Comparison of ENCODE assay signal across 1 cellular context in genomic region chr7:12092499-12093130, GRCh38.
TF ChIP-seq lines count a peak whose summit lies in the region.

No MANE protein-coding gene starts in this region.

TF ChIP-seq in K562, 482 proteins besides CTCF, POLR2A, EP300 and RAD21 (continued from another document and continues in another):
- TF ChIP-seq CUX1 (CRISPR knock-in tag; IDR thresholded peaks at IDR 0.05) (no peak), GATAD2A (IDR thresholded peaks at IDR 0.05) (no peak), ZBTB26 (CRISPR knock-in tag; IDR thresholded peaks at IDR 0.05) (no peak), ZNF668 (CRISPR knock-in tag; IDR thresholded peaks at IDR 0.05) (no peak), C11orf30 (IDR thresholded peaks at IDR 0.05; ENCODE audit: low read depth) (peak; percentile 67), RBM34 (IDR thresholded peaks at IDR 0.05; ENCODE audit: borderline replicate concordance, insufficient read depth, low read length) (no peak), ESRRA (IDR thresholded peaks at IDR 0.05; ENCODE audit: borderline replicate concordance, low read depth) (no peak), NFE2L1 (tag; IDR thresholded peaks at IDR 0.05; ENCODE audit: borderline replicate concordance, low read depth) (peak; percentile 82), ZNF41 (CRISPR knock-in tag; conservative IDR thresholded peaks at IDR 0.05) (no peak), GATAD2B (IDR thresholded peaks at IDR 0.05; ENCODE audit: borderline replicate concordance) (no peak), ZNF3 (CRISPR knock-in tag; IDR thresholded peaks at IDR 0.05) (no peak), CBX8 (IDR thresholded peaks at IDR 0.05; ENCODE audit: borderline replicate concordance, extremely low read depth, low read depth, low read length, poor library complexity, severe bottlenecking) (no peak), NFE2 (IDR thresholded peaks at IDR 0.05; ENCODE audit: low read depth) (peak; percentile 82), NFIC (IDR thresholded peaks at IDR 0.05) (peak; percentile 80), ZNF140 (CRISPR knock-in tag; IDR thresholded peaks at IDR 0.05) (no peak), AFF1 (IDR thresholded peaks at IDR 0.05; ENCODE audit: low read depth in 1 of 2, partially characterized antibody in 2 of 2) (no peak), SAFB (IDR thresholded peaks at IDR 0.05; ENCODE audit: borderline replicate concordance, low read depth, low read length) (no peak), ZNF778 (CRISPR knock-in tag; IDR thresholded peaks at IDR 0.05) (no peak), HDAC6 (IDR thresholded peaks at IDR 0.05; ENCODE audit: low read depth, low read length) (no peak), TSC22D4 (tag; IDR thresholded peaks at IDR 0.05) (no peak), PTRF (tag; IDR thresholded peaks at IDR 0.05) (no peak), EWSR1 (IDR thresholded peaks at IDR 0.05; ENCODE audit: borderline replicate concordance, low read depth, partially characterized antibody) (no peak), CBX2 (IDR thresholded peaks at IDR 0.05; ENCODE audit: insufficient read depth, low read length, poor library complexity, severe bottlenecking) (no peak), CBFA2T3 (IDR thresholded peaks at IDR 0.05) (no peak), ZBED1 (IDR thresholded peaks at IDR 0.05) (no peak), SUPT5H (IDR thresholded peaks at IDR 0.05) (no peak), GTF2E2 (tag; IDR thresholded peaks at IDR 0.05) (no peak), RBM25 (IDR thresholded peaks at IDR 0.05; ENCODE audit: low read depth, low read length, severe bottlenecking) (no peak), TAL1 (IDR thresholded peaks at IDR 0.05) (no peak), THRAP3 (IDR thresholded peaks at IDR 0.05; ENCODE audit: borderline replicate concordance) (no peak), MAFK (IDR thresholded peaks at IDR 0.05; ENCODE audit: low read length) (peak; percentile 55; the same call in 1 of the 2 replicates), KLF1 (tag; IDR thresholded peaks at IDR 0.05) (no peak), ZNF764 (CRISPR knock-in tag; IDR thresholded peaks at IDR 0.05; ENCODE audit: low read depth) (no peak)
- TF ChIP-seq, protein P1, sequence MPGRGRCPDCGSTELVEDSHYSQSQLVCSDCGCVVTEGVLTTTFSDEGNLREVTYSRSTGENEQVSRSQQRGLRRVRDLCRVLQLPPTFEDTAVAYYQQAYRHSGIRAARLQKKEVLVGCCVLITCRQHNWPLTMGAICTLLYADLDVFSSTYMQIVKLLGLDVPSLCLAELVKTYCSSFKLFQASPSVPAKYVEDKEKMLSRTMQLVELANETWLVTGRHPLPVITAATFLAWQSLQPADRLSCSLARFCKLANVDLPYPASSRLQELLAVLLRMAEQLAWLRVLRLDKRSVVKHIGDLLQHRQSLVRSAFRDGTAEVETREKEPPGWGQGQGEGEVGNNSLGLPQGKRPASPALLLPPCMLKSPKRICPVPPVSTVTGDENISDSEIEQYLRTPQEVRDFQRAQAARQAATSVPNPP (IDR thresholded peaks at IDR 0.05; ENCODE audit: borderline replicate concordance, insufficient read depth, insufficient read length): no peak
- TF ChIP-seq, protein P2, sequence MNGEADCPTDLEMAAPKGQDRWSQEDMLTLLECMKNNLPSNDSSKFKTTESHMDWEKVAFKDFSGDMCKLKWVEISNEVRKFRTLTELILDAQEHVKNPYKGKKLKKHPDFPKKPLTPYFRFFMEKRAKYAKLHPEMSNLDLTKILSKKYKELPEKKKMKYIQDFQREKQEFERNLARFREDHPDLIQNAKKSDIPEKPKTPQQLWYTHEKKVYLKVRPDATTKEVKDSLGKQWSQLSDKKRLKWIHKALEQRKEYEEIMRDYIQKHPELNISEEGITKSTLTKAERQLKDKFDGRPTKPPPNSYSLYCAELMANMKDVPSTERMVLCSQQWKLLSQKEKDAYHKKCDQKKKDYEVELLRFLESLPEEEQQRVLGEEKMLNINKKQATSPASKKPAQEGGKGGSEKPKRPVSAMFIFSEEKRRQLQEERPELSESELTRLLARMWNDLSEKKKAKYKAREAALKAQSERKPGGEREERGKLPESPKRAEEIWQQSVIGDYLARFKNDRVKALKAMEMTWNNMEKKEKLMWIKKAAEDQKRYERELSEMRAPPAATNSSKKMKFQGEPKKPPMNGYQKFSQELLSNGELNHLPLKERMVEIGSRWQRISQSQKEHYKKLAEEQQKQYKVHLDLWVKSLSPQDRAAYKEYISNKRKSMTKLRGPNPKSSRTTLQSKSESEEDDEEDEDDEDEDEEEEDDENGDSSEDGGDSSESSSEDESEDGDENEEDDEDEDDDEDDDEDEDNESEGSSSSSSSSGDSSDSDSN (IDR thresholded peaks at IDR 0.05; ENCODE audit: borderline replicate concordance in 1 of 2, low read depth in 2 of 2, low read length in 2 of 2): no peak
- TF ChIP-seq, protein P3, sequence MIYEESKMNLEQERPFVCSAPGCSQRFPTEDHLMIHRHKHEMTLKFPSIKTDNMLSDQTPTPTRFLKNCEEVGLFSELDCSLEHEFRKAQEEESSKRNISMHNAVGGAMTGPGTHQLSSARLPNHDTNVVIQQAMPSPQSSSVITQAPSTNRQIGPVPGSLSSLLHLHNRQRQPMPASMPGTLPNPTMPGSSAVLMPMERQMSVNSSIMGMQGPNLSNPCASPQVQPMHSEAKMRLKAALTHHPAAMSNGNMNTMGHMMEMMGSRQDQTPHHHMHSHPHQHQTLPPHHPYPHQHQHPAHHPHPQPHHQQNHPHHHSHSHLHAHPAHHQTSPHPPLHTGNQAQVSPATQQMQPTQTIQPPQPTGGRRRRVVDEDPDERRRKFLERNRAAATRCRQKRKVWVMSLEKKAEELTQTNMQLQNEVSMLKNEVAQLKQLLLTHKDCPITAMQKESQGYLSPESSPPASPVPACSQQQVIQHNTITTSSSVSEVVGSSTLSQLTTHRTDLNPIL (CRISPR knock-in tag; IDR thresholded peaks at IDR 0.05): no peak
- TF ChIP-seq, protein P4, sequence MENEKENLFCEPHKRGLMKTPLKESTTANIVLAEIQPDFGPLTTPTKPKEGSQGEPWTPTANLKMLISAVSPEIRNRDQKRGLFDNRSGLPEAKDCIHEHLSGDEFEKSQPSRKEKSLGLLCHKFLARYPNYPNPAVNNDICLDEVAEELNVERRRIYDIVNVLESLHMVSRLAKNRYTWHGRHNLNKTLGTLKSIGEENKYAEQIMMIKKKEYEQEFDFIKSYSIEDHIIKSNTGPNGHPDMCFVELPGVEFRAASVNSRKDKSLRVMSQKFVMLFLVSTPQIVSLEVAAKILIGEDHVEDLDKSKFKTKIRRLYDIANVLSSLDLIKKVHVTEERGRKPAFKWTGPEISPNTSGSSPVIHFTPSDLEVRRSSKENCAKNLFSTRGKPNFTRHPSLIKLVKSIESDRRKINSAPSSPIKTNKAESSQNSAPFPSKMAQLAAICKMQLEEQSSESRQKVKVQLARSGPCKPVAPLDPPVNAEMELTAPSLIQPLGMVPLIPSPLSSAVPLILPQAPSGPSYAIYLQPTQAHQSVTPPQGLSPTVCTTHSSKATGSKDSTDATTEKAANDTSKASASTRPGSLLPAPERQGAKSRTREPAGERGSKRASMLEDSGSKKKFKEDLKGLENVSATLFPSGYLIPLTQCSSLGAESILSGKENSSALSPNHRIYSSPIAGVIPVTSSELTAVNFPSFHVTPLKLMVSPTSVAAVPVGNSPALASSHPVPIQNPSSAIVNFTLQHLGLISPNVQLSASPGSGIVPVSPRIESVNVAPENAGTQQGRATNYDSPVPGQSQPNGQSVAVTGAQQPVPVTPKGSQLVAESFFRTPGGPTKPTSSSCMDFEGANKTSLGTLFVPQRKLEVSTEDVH (IDR thresholded peaks at IDR 0.05; ENCODE audit: low read depth, partially characterized antibody): no peak
- TF ChIP-seq, protein P5, sequence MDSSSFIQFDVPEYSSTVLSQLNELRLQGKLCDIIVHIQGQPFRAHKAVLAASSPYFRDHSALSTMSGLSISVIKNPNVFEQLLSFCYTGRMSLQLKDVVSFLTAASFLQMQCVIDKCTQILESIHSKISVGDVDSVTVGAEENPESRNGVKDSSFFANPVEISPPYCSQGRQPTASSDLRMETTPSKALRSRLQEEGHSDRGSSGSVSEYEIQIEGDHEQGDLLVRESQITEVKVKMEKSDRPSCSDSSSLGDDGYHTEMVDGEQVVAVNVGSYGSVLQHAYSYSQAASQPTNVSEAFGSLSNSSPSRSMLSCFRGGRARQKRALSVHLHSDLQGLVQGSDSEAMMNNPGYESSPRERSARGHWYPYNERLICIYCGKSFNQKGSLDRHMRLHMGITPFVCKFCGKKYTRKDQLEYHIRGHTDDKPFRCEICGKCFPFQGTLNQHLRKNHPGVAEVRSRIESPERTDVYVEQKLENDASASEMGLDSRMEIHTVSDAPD (CRISPR knock-in tag; IDR thresholded peaks at IDR 0.05): no peak
- TF ChIP-seq, protein P6, sequence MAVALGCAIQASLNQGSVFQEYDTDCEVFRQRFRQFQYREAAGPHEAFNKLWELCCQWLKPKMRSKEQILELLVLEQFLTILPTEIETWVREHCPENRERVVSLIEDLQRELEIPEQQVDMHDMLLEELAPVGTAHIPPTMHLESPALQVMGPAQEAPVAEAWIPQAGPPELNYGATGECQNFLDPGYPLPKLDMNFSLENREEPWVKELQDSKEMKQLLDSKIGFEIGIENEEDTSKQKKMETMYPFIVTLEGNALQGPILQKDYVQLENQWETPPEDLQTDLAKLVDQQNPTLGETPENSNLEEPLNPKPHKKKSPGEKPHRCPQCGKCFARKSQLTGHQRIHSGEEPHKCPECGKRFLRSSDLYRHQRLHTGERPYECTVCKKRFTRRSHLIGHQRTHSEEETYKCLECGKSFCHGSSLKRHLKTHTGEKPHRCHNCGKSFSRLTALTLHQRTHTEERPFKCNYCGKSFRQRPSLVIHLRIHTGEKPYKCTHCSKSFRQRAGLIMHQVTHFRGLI (CRISPR knock-in tag; IDR thresholded peaks at IDR 0.05): no peak
